7 cellular contexts compared by ENCODE assay signal in the genomic region with DNA sequence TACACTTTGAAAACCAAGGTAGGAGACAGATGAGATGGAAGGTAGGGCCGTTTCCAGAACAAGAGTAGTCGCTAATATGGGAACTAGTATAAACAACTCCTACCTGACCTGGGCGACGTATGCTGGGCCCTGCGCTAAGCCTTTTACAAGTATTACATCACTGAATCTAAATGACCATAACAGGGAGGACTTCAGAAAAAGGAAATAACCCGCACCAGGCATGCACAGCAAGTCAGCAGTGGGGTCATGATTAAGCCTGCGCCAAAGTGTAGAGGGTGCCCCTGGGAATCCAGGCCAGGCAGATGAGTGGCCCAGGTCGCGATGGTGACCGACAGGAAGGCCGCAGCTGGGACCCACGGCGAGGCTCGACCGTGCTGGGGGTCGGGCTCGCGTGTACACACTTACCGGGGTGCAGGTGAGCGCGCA. TPM values are rescaled to one million over a fixed set of nuclear protein-coding genes. Genes with fewer than 3 reads are reported as not detected.
A peak's percentile ranks its signal among the peaks of the same experiment; 100 is the strongest.
DNase-seq lines count a peak whose midpoint lies in the region; ATAC-seq, FAIRE-seq and TF ChIP-seq lines count a peak whose summit lies in the region.

No MANE protein-coding gene starts in this region.

- H3K9ac ChIP-seq in K562 (ENCODE audit: insufficient read depth in 1 of 2, low read depth in 2 of 2, low read length in 2 of 2): peak overlapping the region; percentile 95 to 96
- peak overlapping the region; percentile 96 for H3K9ac ChIP-seq in mesenchymal stem cell (ENCODE audit: low read length)

- H4K20me1 ChIP-seq in K562 (replicated peaks; ENCODE audit: control insufficient read depth, insufficient read depth, low read length): peaks cover 9% of the 10 kb centered on the region; the same call in 1 of the 2 replicates

- DNase-seq in LHCN-M2 (ENCODE audit: low read depth) (peak; percentile 39), K562 (ENCODE audit: extremely low read depth in 1 of 4, low spot score in 3 of 4) (peak in 2 of 4 experiments; percentile 46 to 71), mesenchymal stem cell (peak; percentile 42), H4 (ENCODE audit: low spot score) (no peak), DMS114 treated with DMSO at 0.1 percent for 48 hours (lab: John Stamatoyannopoulos, UW; ENCODE audit: unreplicated experiment) (no peak), NCI-H774 (lab: John Stamatoyannopoulos, UW) (no peak)

- H3K27me3 ChIP-seq in K562 (ENCODE audit: control insufficient read depth in 2 of 2, insufficient read depth in 2 of 2, low read length in 2 of 2): no peaks in the 10 kb centered on the region
- no peaks in the 10 kb centered on the region for H3K27me3 ChIP-seq in mesenchymal stem cell (ENCODE audit: control insufficient read depth in 1 of 2, insufficient read depth in 1 of 2, low read length in 2 of 2)

- peaks cover 10 to 36% of the 10 kb centered on the region in 2 experiments; a peak in 4 of 5 replicates for H3K4me1 ChIP-seq in K562 (replicated peaks in 1 of 2; ENCODE audit: control insufficient read depth in 2 of 2, insufficient read depth in 2 of 2, low read length in 2 of 2)
- peaks cover 17% of the 10 kb centered on the region for H3K4me1 ChIP-seq in mesenchymal stem cell (ENCODE audit: control insufficient read depth, insufficient read depth, low read depth, low read length)

- H2AFZ ChIP-seq in K562 (ENCODE audit: low read depth, low read length): peak overlapping the region; percentile 98
- peak overlapping the region; percentile 80 for H2AFZ ChIP-seq in mesenchymal stem cell (ENCODE audit: low read depth, low read length)

- in situ Hi-C loops in K562 (cut with MboI): no loop called here

- peak overlapping the region; percentile 85 to 97 for H3K18ac ChIP-seq in mesenchymal stem cell (ENCODE audit: low read depth in 1 of 2, low read length in 2 of 2)

- peak overlapping the region; percentile 92 for H3K4me3 ChIP-seq in K562
- H3K4me3 ChIP-seq in mesenchymal stem cell (ENCODE audit: insufficient read depth in 1 of 2, low read depth in 1 of 2, low read length in 2 of 2): peak overlapping the region; percentile 99

- peak overlapping the region; percentile 88 for H4K91ac ChIP-seq in mesenchymal stem cell (ENCODE audit: low read length)

- H3K4ac ChIP-seq in mesenchymal stem cell (ENCODE audit: low read depth in 1 of 2, low read length in 2 of 2): peak overlapping the region; percentile 83 to 95

- H4K8ac ChIP-seq in mesenchymal stem cell (ENCODE audit: low read length): peak overlapping the region; percentile 96

- ATAC-seq in GM19328 (IDR thresholded peaks at IDR 0.05; ENCODE audit: unreplicated experiment): peak; percentile 1
- ATAC-seq in K562: peak; percentile 28

- intact Hi-C loops in K562 (cut with micrococcal nuclease): loop anchor here (10.0 kb wide), 1 partner anchor 72 kb away; a partner anchor contains a TSS

- H3K4me2 ChIP-seq in K562 (ENCODE audit: insufficient read depth, low read length) (peak overlapping the region; percentile 99), mesenchymal stem cell (ENCODE audit: low read length, poor library complexity, severe bottlenecking) (peak overlapping the region; percentile 85)

- TF ChIP-seq EP300 in K562 (IDR thresholded peaks at IDR 0.05; ENCODE audit: low read length): no peak

- 1% methylated on average over 15 of the region's 21 CpGs for WGBS in K562 (ENCODE audit: insufficient coverage, low coverage, missing lambda C conversion rate)
- WGBS in mesenchymal stem cell: 7% methylated on average over 21 of the region's 21 CpGs

- H3K23ac ChIP-seq in mesenchymal stem cell (ENCODE audit: low read length in 2 of 2): peak overlapping the region in 1 of 2 experiments; percentile 99

- no TSS peak for BruUV-seq in K562 (replicated peaks; lab: Mats Ljungman, UMichigan)

- no peaks in the 10 kb centered on the region; the same call in 1 of the 2 replicates for H3K9me3 ChIP-seq in K562 (replicated peaks; ENCODE audit: control insufficient read depth, insufficient read depth, low read depth, low read length)
- no peaks in the 10 kb centered on the region for H3K9me3 ChIP-seq in mesenchymal stem cell (ENCODE audit: control insufficient read depth, low read length)

- POLR2A ChIA-PET in K562 (lab: Yijun Ruan, JAX): interaction anchor here (0.6 to 5.0 kb wide), 3 partner anchors 12 to 100 kb away, joined by 3 to 40 read pairs (median 4); no protein-coding TSS in a partner anchor

- H3K79me2 ChIP-seq in K562 (ENCODE audit: control insufficient read depth, insufficient read depth, low read length): peaks cover 36% of the 10 kb centered on the region

- peak overlapping the region in 1 of 2 experiments; percentile 91 for H3K14ac ChIP-seq in mesenchymal stem cell (ENCODE audit: low read length in 2 of 2)

- no peak overlapping the region for H2AK5ac ChIP-seq in mesenchymal stem cell (ENCODE audit: low read length, severe bottlenecking)

- no peak for TF ChIP-seq RAD21 in K562 (CRISPR knock-in tag; conservative IDR thresholded peaks at IDR 0.05 in 1 of 2, IDR thresholded peaks at IDR 0.05 in 1 of 2)

- H3K36me3 ChIP-seq in K562 (ENCODE audit: control insufficient read depth, insufficient read depth, low read length): peaks cover 36% of the 10 kb centered on the region
- peaks cover 28 to 30% of the 10 kb centered on the region in 2 experiments for H3K36me3 ChIP-seq in mesenchymal stem cell (ENCODE audit: control insufficient read depth in 1 of 2, insufficient read depth in 2 of 2, low read depth in 1 of 2, low read length in 2 of 2)

- no peak for FAIRE-seq in K562 (lab: Jason Lieb, UNC)

- H3K27ac ChIP-seq in K562 (ENCODE audit: extremely low read depth, low read depth, low read length) (peak overlapping the region; percentile 100), mesenchymal stem cell (ENCODE audit: low read length, poor library complexity, severe bottlenecking) (no peak overlapping the region)

- no peak overlapping the region for H2BK15ac ChIP-seq in mesenchymal stem cell (ENCODE audit: low read depth, poor library complexity, severe bottlenecking)

- H3K79me1 ChIP-seq in mesenchymal stem cell (replicated peaks; ENCODE audit: low read length, poor library complexity, severe bottlenecking): peaks cover 10% of the 10 kb centered on the region

- no peak overlapping the region for H2BK5ac ChIP-seq in mesenchymal stem cell (ENCODE audit: low read depth, low read length, poor library complexity, severe bottlenecking)

- TF ChIP-seq CTCF in K562 (IDR thresholded peaks at IDR 0.05 in 2 of 3, conservative IDR thresholded peaks at IDR 0.05 in 1 of 3; ENCODE audit: insufficient read depth in 2 of 3, low read depth in 1 of 3, low read length in 3 of 3): no peak

- no peaks in the 10 kb centered on the region for H3K9me1 ChIP-seq in K562 (ENCODE audit: control insufficient read depth, insufficient read depth, low read length)

- H2BK120ac ChIP-seq in mesenchymal stem cell (ENCODE audit: low read depth, low read length): no peak overlapping the region

- no peak for TF ChIP-seq POLR2A in K562 (conservative IDR thresholded peaks at IDR 0.05)

- CTCF ChIA-PET in K562 (lab: Yijun Ruan, JAX; ENCODE audit: low intra/inter-chr PET ratio): no interaction called here

- H2BK12ac ChIP-seq in mesenchymal stem cell (ENCODE audit: low read length in 2 of 2): no peak overlapping the region

RNA-seq across cellular contexts. Expression of a gene that starts 0.6 kb away (rescaled TPM):
- 106 and 133 TPM in 2 replicates for total RNA-seq in LHCN-M2 (2014; rRNA removed)
- polyA plus RNA-seq in LHCN-M2 (2012): 27.0 TPM
- total RNA-seq in K562 (2011; cell fraction: chromatin; rRNA removed; ENCODE audit: low replicate concordance): 206 and 610 TPM in 2 replicates
- total RNA-seq in K562 (2011; cell fraction: nucleolus; rRNA removed): 371 and 377 TPM in 2 replicates
- total RNA-seq in K562 (2011; cell fraction: nucleoplasm; rRNA removed): 207 and 218 TPM in 2 replicates
- total RNA-seq in K562 (2014; rRNA removed): 32.5 and 41.6 TPM in 2 replicates
- 20.1 and 21.6 TPM in 2 replicates for total RNA-seq in K562 (2014; rRNA removed; fragmentation: Illumina TruSeq; extraction: Trizol)
- 19.6 and 21.8 TPM in 2 replicates for total RNA-seq in K562 (2015; rRNA removed; fragmentation: Illumina TruSeq; extraction: Trizol)
- total RNA-seq in K562 (2021): 68.0 and 83.8 TPM in 2 replicates
- polyA plus RNA-seq in K562 (2011; rRNA removed): 23.1 and 45.6 TPM in 2 replicates
- polyA plus RNA-seq in K562 (2011; cell fraction: cytosol; rRNA removed): 27.8 and 39.0 TPM in 2 replicates
- polyA plus RNA-seq in K562 (2011; cell fraction: nucleus; rRNA removed): 418 and 536 TPM in 2 replicates
- 43.7 and 80.1 TPM in 2 replicates for polyA plus RNA-seq in K562 (2012)
- polyA plus RNA-seq in K562 (2014; fragmentation: Illumina TruSeq; extraction: Trizol): 27.9 and 46.9 TPM in 2 replicates
- polyA plus RNA-seq in K562 (2014; fragmentation: Nextera tagmentation; extraction: Ambion mirVana): 1 to 10 TPM in 1 of 2 experiments, under 1 TPM in 1; 0.90 to 1.8 TPM
- polyA plus RNA-seq in K562 (2014; rRNA removed): 49.2 and 58.9 TPM in 2 replicates
- polyA minus RNA-seq in K562 (2011; rRNA and poly(A)+ RNA removed): 35.7 and 39.3 TPM in 2 replicates
- polyA minus RNA-seq in K562 (2011; cell fraction: cytosol; rRNA and poly(A)+ RNA removed): 32.4 and 39.3 TPM in 2 replicates
- 107 and 134 TPM in 2 replicates for polyA minus RNA-seq in K562 (2011; cell fraction: nucleus; rRNA and poly(A)+ RNA removed)
- 30.7 TPM for polyA plus RNA-seq in mesenchymal stem cell (2013, experiment 1 of 2)
- 29.8 TPM for polyA plus RNA-seq in mesenchymal stem cell (2013, experiment 2 of 2)
- 39.6 and 49.4 TPM in 2 replicates for total RNA-seq in H4 (2014; rRNA removed; shearing (Covaris generic))

RNA-seq across cellular contexts. Expression of a gene that starts 5.8 kb away (rescaled TPM):
- total RNA-seq in LHCN-M2 (2014; rRNA removed) (5.5 and 10.6 TPM in 2 replicates), K562 (2014; rRNA removed) (9.5 and 10.6 TPM in 2 replicates), K562 (2014; rRNA removed; fragmentation: Illumina TruSeq; extraction: Trizol) (19.3 and 19.8 TPM in 2 replicates), K562 (2015; rRNA removed; fragmentation: Illumina TruSeq; extraction: Trizol) (14.6 and 14.7 TPM in 2 replicates), K562 (2021) (13.1 and 17.5 TPM in 2 replicates)
- 4.8 TPM for polyA plus RNA-seq in LHCN-M2 (2012)
- total RNA-seq in K562 (2011; cell fraction: chromatin; rRNA removed; ENCODE audit: low replicate concordance): 25.4 and 44.7 TPM in 2 replicates
- total RNA-seq in K562 (2011; cell fraction: nucleolus; rRNA removed): 19.6 and 22.2 TPM in 2 replicates
- 33.1 and 41.5 TPM in 2 replicates for total RNA-seq in K562 (2011; cell fraction: nucleoplasm; rRNA removed)
- polyA plus RNA-seq in K562 (2011; rRNA removed) (14.9 and 20.3 TPM in 2 replicates), K562 (2014; fragmentation: Illumina TruSeq; extraction: Trizol) (10.6 and 11.1 TPM in 2 replicates), K562 (2014; fragmentation: Nextera tagmentation; extraction: Ambion mirVana) (10 to 100 TPM in 1 of 2 experiments, 1 to 10 TPM in 1; 9.6 to 11.8 TPM), K562 (2014; rRNA removed) (8.6 and 12.4 TPM in 2 replicates)
- 4.6 and 7.6 TPM in 2 replicates for polyA plus RNA-seq in K562 (2011; cell fraction: cytosol; rRNA removed)
- 6.4 and 7.7 TPM in 2 replicates for polyA plus RNA-seq in K562 (2011; cell fraction: nucleus; rRNA removed)
- polyA plus RNA-seq in K562 (2012): 7.0 and 7.5 TPM in 2 replicates
- polyA minus RNA-seq in K562 (2011; rRNA and poly(A)+ RNA removed): 28.3 and 34.7 TPM in 2 replicates
- polyA minus RNA-seq in K562 (2011; cell fraction: cytosol; rRNA and poly(A)+ RNA removed): 7.5 and 7.6 TPM in 2 replicates
- 4.4 and 9.1 TPM in 2 replicates for polyA minus RNA-seq in K562 (2011; cell fraction: nucleus; rRNA and poly(A)+ RNA removed)
- 5.0 TPM for polyA plus RNA-seq in mesenchymal stem cell (2013, experiment 1 of 2)
- polyA plus RNA-seq in mesenchymal stem cell (2013, experiment 2 of 2): 5.0 TPM
- 10.3 and 14.4 TPM in 2 replicates for total RNA-seq in H4 (2014; rRNA removed; shearing (Covaris generic))

RNA-seq across cellular contexts. Expression of a gene that starts 19.4 kb away (rescaled TPM):
- total RNA-seq in LHCN-M2 (2014; rRNA removed): 5.6 and 9.5 TPM in 2 replicates
- 9.9 TPM for polyA plus RNA-seq in LHCN-M2 (2012)
- 36.6 and 78.6 TPM in 2 replicates for total RNA-seq in K562 (2011; cell fraction: chromatin; rRNA removed; ENCODE audit: low replicate concordance)
- total RNA-seq in K562 (2011; cell fraction: nucleolus; rRNA removed): 26.7 and 27.8 TPM in 2 replicates
- total RNA-seq in K562 (2011; cell fraction: nucleoplasm; rRNA removed): 17.3 and 24.6 TPM in 2 replicates
- 9.9 and 12.6 TPM in 2 replicates for total RNA-seq in K562 (2014; rRNA removed)
- total RNA-seq in K562 (2014; rRNA removed; fragmentation: Illumina TruSeq; extraction: Trizol): 2.2 and 3.9 TPM in 2 replicates
- total RNA-seq in K562 (2015; rRNA removed; fragmentation: Illumina TruSeq; extraction: Trizol): 3.2 and 3.3 TPM in 2 replicates
- total RNA-seq in K562 (2021): 13.5 and 15.8 TPM in 2 replicates
- 2.9 and 5.1 TPM in 2 replicates for polyA plus RNA-seq in K562 (2011; rRNA removed)
- polyA plus RNA-seq in K562 (2011; cell fraction: cytosol; rRNA removed): 2.3 and 3.5 TPM in 2 replicates
- polyA plus RNA-seq in K562 (2011; cell fraction: nucleus; rRNA removed): 27.3 and 36.6 TPM in 2 replicates
- 8.7 and 16.6 TPM in 2 replicates for polyA plus RNA-seq in K562 (2012)
- 5.4 and 6.3 TPM in 2 replicates for polyA plus RNA-seq in K562 (2014; fragmentation: Illumina TruSeq; extraction: Trizol)
- polyA plus RNA-seq in K562 (2014; fragmentation: Nextera tagmentation; extraction: Ambion mirVana): under 1 TPM; 0.14 to 0.38 TPM
- polyA plus RNA-seq in K562 (2014; rRNA removed): 6.8 and 12.5 TPM in 2 replicates
- polyA minus RNA-seq in K562 (2011; rRNA and poly(A)+ RNA removed): 5.1 and 5.4 TPM in 2 replicates
- 3.7 and 6.4 TPM in 2 replicates for polyA minus RNA-seq in K562 (2011; cell fraction: cytosol; rRNA and poly(A)+ RNA removed)
- 6.6 and 8.1 TPM in 2 replicates for polyA minus RNA-seq in K562 (2011; cell fraction: nucleus; rRNA and poly(A)+ RNA removed)
- polyA plus RNA-seq in mesenchymal stem cell (2013, experiment 1 of 2): 10.7 TPM
- 9.9 TPM for polyA plus RNA-seq in mesenchymal stem cell (2013, experiment 2 of 2)
- 4.0 and 4.4 TPM in 2 replicates for total RNA-seq in H4 (2014; rRNA removed; shearing (Covaris generic))

RNA-seq across cellular contexts. Expression of a gene that starts 34.9 kb away (rescaled TPM):
- total RNA-seq in LHCN-M2 (2014; rRNA removed): 0.52 and 1.4 TPM in 2 replicates
- polyA plus RNA-seq in LHCN-M2 (2012): 1.8 TPM
- total RNA-seq in K562 (2011; cell fraction: chromatin; rRNA removed; ENCODE audit: low replicate concordance): 44.7 and 88.0 TPM in 2 replicates
- total RNA-seq in K562 (2011; cell fraction: nucleolus; rRNA removed): 27.1 and 27.2 TPM in 2 replicates
- 34.0 and 49.1 TPM in 2 replicates for total RNA-seq in K562 (2011; cell fraction: nucleoplasm; rRNA removed)
- total RNA-seq in K562 (2014; rRNA removed): 2.3 and 3.3 TPM in 2 replicates
- 1.8 and 1.9 TPM in 2 replicates for total RNA-seq in K562 (2014; rRNA removed; fragmentation: Illumina TruSeq; extraction: Trizol)
- total RNA-seq in K562 (2015; rRNA removed; fragmentation: Illumina TruSeq; extraction: Trizol): 4.0 and 4.4 TPM in 2 replicates
- total RNA-seq in K562 (2021): 7.0 and 10.3 TPM in 2 replicates
- polyA plus RNA-seq in K562 (2011; rRNA removed): 4.4 and 9.4 TPM in 2 replicates
- polyA plus RNA-seq in K562 (2011; cell fraction: cytosol; rRNA removed): 7.7 and 7.9 TPM in 2 replicates
- 76.8 and 108 TPM in 2 replicates for polyA plus RNA-seq in K562 (2011; cell fraction: nucleus; rRNA removed)
- polyA plus RNA-seq in K562 (2012): 9.5 and 18.9 TPM in 2 replicates
- 6.5 and 7.8 TPM in 2 replicates for polyA plus RNA-seq in K562 (2014; fragmentation: Illumina TruSeq; extraction: Trizol)
- polyA plus RNA-seq in K562 (2014; fragmentation: Nextera tagmentation; extraction: Ambion mirVana): under 1 TPM; 0.63 TPM
- polyA plus RNA-seq in K562 (2014; rRNA removed): 8.1 and 13.8 TPM in 2 replicates
- polyA minus RNA-seq in K562 (2011; rRNA and poly(A)+ RNA removed): 2.7 and 3.6 TPM in 2 replicates
- 1.6 and 2.5 TPM in 2 replicates for polyA minus RNA-seq in K562 (2011; cell fraction: cytosol; rRNA and poly(A)+ RNA removed)
- polyA minus RNA-seq in K562 (2011; cell fraction: nucleus; rRNA and poly(A)+ RNA removed): 6.6 and 7.2 TPM in 2 replicates
- 4.7 TPM for polyA plus RNA-seq in mesenchymal stem cell (2013, experiment 1 of 2)
- polyA plus RNA-seq in mesenchymal stem cell (2013, experiment 2 of 2): 4.4 TPM
- 0.16 and 0.72 TPM in 2 replicates for total RNA-seq in H4 (2014; rRNA removed; shearing (Covaris generic))

RNA-seq across cellular contexts. Expression of a gene that starts 44.4 kb away (rescaled TPM):
- total RNA-seq in LHCN-M2 (2014; rRNA removed): 0.69 and 1.1 TPM in 2 replicates
- 1.5 TPM for polyA plus RNA-seq in LHCN-M2 (2012)
- total RNA-seq in K562 (2011; cell fraction: chromatin; rRNA removed; ENCODE audit: low replicate concordance): 4.4 and 8.4 TPM in 2 replicates
- total RNA-seq in K562 (2011; cell fraction: nucleolus; rRNA removed): 4.8 and 5.3 TPM in 2 replicates
- total RNA-seq in K562 (2011; cell fraction: nucleoplasm; rRNA removed): 3.2 and 4.2 TPM in 2 replicates
- total RNA-seq in K562 (2014; rRNA removed): 1.2 and 2.2 TPM in 2 replicates
- 0.73 and 0.86 TPM in 2 replicates for total RNA-seq in K562 (2014; rRNA removed; fragmentation: Illumina TruSeq; extraction: Trizol)
- total RNA-seq in K562 (2015; rRNA removed; fragmentation: Illumina TruSeq; extraction: Trizol): 2.0 and 2.1 TPM in 2 replicates
- total RNA-seq in K562 (2021): 2.0 and 2.1 TPM in 2 replicates
- polyA plus RNA-seq in K562 (2011; rRNA removed): 2.7 and 3.1 TPM in 2 replicates
- 2.3 and 3.1 TPM in 2 replicates for polyA plus RNA-seq in K562 (2011; cell fraction: cytosol; rRNA removed)
- polyA plus RNA-seq in K562 (2011; cell fraction: nucleus; rRNA removed): 5.2 and 12.2 TPM in 2 replicates
- polyA plus RNA-seq in K562 (2012): 2.0 and 4.6 TPM in 2 replicates
- 0.92 and 2.5 TPM in 2 replicates for polyA plus RNA-seq in K562 (2014; fragmentation: Illumina TruSeq; extraction: Trizol)
- under 1 TPM in 1 of 2 experiments, not detected in 1; 0.11 TPM for polyA plus RNA-seq in K562 (2014; fragmentation: Nextera tagmentation; extraction: Ambion mirVana)
- polyA plus RNA-seq in K562 (2014; rRNA removed): 3.8 and 5.9 TPM in 2 replicates
- 0.98 and 1.0 TPM in 2 replicates for polyA minus RNA-seq in K562 (2011; rRNA and poly(A)+ RNA removed)
- polyA minus RNA-seq in K562 (2011; cell fraction: cytosol; rRNA and poly(A)+ RNA removed): 1.8 TPM in 1 of 2 replicates, not detected in the other
- polyA minus RNA-seq in K562 (2011; cell fraction: nucleus; rRNA and poly(A)+ RNA removed): 3.2 and 3.4 TPM in 2 replicates
- polyA plus RNA-seq in mesenchymal stem cell (2013, experiment 1 of 2): 1.1 TPM
- polyA plus RNA-seq in mesenchymal stem cell (2013, experiment 2 of 2): 0.71 TPM
- total RNA-seq in H4 (2014; rRNA removed; shearing (Covaris generic)): 0.10 TPM in 1 of 2 replicates, not detected in the other

Comparison
In these comparisons a context has a peak if more than half of its experiments do, and no peak if none do; other contexts are left out.
1. DNase-seq: peak in LHCN-M2 (single experiment) and mesenchymal stem cell (single experiment); none in H4 (single experiment), DMS114 treated with DMSO at 0.1 percent for 48 hours (single experiment) and NCI-H774 (single experiment).